In the genomic region with DNA sequence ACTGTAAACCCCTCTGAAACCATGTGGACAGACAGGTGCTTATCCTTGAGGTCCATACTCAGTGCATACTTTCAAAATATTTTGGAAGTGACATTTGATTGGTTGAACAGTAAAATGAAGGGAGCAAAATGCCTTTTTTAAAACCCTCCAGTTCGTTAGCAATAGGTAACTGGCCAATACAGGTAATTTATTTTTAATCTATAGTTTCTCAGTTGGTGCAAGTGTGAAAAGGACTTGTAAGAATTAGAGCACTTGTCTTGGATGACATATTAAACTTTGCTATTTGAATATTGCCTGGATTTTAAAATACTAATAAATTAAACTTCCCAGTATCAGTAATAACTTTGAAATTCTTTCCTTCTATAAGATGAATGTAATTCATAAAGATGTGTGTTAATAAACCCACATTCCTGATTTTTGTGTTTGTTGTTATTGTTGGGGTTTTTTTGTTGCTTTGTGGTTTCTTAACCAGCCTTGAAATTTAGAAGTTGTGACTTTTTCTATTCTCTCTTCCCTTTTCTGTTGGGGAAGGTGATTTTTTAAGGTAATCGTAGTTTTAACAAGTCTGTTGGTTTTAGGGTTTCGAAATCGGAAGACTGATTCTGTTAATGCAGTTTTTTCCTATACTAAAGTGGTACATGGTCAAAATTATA, we compare ENCODE assay signal across 1 cellular context.
TF ChIP-seq lines count a peak whose summit lies in the region.

No MANE protein-coding gene starts in this region.

TF ChIP-seq in GM12878, 131 proteins besides CTCF, POLR2A, EP300 and RAD21 (continued from another document and continues in another):
- TF ChIP-seq, protein P1, sequence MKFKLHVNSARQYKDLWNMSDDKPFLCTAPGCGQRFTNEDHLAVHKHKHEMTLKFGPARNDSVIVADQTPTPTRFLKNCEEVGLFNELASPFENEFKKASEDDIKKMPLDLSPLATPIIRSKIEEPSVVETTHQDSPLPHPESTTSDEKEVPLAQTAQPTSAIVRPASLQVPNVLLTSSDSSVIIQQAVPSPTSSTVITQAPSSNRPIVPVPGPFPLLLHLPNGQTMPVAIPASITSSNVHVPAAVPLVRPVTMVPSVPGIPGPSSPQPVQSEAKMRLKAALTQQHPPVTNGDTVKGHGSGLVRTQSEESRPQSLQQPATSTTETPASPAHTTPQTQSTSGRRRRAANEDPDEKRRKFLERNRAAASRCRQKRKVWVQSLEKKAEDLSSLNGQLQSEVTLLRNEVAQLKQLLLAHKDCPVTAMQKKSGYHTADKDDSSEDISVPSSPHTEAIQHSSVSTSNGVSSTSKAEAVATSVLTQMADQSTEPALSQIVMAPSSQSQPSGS (IDR thresholded peaks at IDR 0.05; ENCODE audit: low read length), result peak; percentile 78
- TF ChIP-seq CHD2 (IDR thresholded peaks at IDR 0.05; ENCODE audit: borderline replicate concordance, low read depth, low read length) (0 out of 2 replicates have a peak, but pooled peaks have one; percentile 33), GABPA (IDR thresholded peaks at IDR 0.05; ENCODE audit: low read depth) (no peak), SREBF2 (IDR thresholded peaks at IDR 0.05; ENCODE audit: low read length) (no peak), ZNF217 (IDR thresholded peaks at IDR 0.05) (peak; percentile 93; the same call in 1 of the 2 replicates), RELA (IDR thresholded peaks at IDR 0.05; ENCODE audit: borderline replicate concordance, partially characterized antibody) (peak; percentile 54), RBBP5 (conservative IDR thresholded peaks at IDR 0.05) (no peak), CREM (IDR thresholded peaks at IDR 0.05; ENCODE audit: low read depth) (no peak), MTA3 (IDR thresholded peaks at IDR 0.05; ENCODE audit: borderline replicate concordance, low read length) (peak; percentile 66; the same call in 1 of the 2 replicates), NR2F1 (conservative IDR thresholded peaks at IDR 0.05) (no peak), TBL1XR1 (IDR thresholded peaks at IDR 0.05; ENCODE audit: low read depth, low read length) (0 out of 2 replicates have a peak, but pooled peaks have one; percentile 52), ZNF622 (IDR thresholded peaks at IDR 0.05) (no peak), BCL11A (IDR thresholded peaks at IDR 0.05; ENCODE audit: low read depth, low read length) (peak; percentile 54; the same call in 1 of the 2 replicates), IKZF1 (conservative IDR thresholded peaks at IDR 0.05) (peak; percentile 61; the same call in 1 of the 2 replicates), IKZF2 (IDR thresholded peaks at IDR 0.05) (peak; percentile 94 to 95), CBFB (IDR thresholded peaks at IDR 0.05; ENCODE audit: low read depth) (peak; percentile 62; the same call in 1 of the 2 replicates), SMAD5 (IDR thresholded peaks at IDR 0.05; ENCODE audit: low read depth) (no peak), TCF3 (IDR thresholded peaks at IDR 0.05; ENCODE audit: borderline replicate concordance, insufficient read depth, low read depth, low read length) (no peak), ESRRA (IDR thresholded peaks at IDR 0.05; ENCODE audit: low read length) (no peak), BACH1 (IDR thresholded peaks at IDR 0.05; ENCODE audit: borderline replicate concordance) (peak; percentile 91; the same call in 1 of the 2 replicates), DPF2 (IDR thresholded peaks at IDR 0.05) (peak; percentile 95), ATF7 (IDR thresholded peaks at IDR 0.05; ENCODE audit: low read depth) (peak; percentile 82), CEBPB (IDR thresholded peaks at IDR 0.05; ENCODE audit: borderline replicate concordance in 1 of 2, low read depth in 2 of 2, low read length in 2 of 2) (no peak), HDAC2 (IDR thresholded peaks at IDR 0.05) (no peak), ZNF207 (IDR thresholded peaks at IDR 0.05; ENCODE audit: borderline replicate concordance) (no peak), NR2C1 (IDR thresholded peaks at IDR 0.05) (no peak), BHLHE40 (IDR thresholded peaks at IDR 0.05; ENCODE audit: borderline replicate concordance in 1 of 2, low read depth in 2 of 2, low read length in 1 of 2) (peak; percentile 49 to 66; a peak in 3 of 4 replicates), MTA2 (IDR thresholded peaks at IDR 0.05; ENCODE audit: low read depth) (peak; percentile 97), KDM1A (IDR thresholded peaks at IDR 0.05; ENCODE audit: borderline replicate concordance) (no peak), TARDBP (IDR thresholded peaks at IDR 0.05; ENCODE audit: borderline replicate concordance) (no peak), HDAC6 (IDR thresholded peaks at IDR 0.05; ENCODE audit: unreplicated experiment) (no peak), SMC3 (IDR thresholded peaks at IDR 0.05; ENCODE audit: borderline replicate concordance, low read length) (no peak), RUNX3 (IDR thresholded peaks at IDR 0.05; ENCODE audit: low read length) (peak; percentile 98), KLF5 (IDR thresholded peaks at IDR 0.05; ENCODE audit: partially characterized antibody) (no peak), POLR2AphosphoS2 (IDR thresholded peaks at IDR 0.05; ENCODE audit: low read depth, low read length) (no peak), ZNF384 (IDR thresholded peaks at IDR 0.05; ENCODE audit: borderline replicate concordance, low read depth, low read length) (peak; percentile 55; the same call in 1 of the 2 replicates), NBN (IDR thresholded peaks at IDR 0.05) (peak; percentile 95)
- TF ChIP-seq, protein P2, sequence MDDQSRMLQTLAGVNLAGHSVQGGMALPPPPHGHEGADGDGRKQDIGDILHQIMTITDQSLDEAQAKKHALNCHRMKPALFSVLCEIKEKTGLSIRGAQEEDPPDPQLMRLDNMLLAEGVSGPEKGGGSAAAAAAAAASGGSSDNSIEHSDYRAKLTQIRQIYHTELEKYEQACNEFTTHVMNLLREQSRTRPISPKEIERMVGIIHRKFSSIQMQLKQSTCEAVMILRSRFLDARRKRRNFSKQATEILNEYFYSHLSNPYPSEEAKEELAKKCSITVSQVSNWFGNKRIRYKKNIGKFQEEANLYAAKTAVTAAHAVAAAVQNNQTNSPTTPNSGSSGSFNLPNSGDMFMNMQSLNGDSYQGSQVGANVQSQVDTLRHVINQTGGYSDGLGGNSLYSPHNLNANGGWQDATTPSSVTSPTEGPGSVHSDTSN (IDR thresholded peaks at IDR 0.05; ENCODE audit: insufficient replicate concordance, low read depth, low read length), result no peak
- TF ChIP-seq, protein P3, sequence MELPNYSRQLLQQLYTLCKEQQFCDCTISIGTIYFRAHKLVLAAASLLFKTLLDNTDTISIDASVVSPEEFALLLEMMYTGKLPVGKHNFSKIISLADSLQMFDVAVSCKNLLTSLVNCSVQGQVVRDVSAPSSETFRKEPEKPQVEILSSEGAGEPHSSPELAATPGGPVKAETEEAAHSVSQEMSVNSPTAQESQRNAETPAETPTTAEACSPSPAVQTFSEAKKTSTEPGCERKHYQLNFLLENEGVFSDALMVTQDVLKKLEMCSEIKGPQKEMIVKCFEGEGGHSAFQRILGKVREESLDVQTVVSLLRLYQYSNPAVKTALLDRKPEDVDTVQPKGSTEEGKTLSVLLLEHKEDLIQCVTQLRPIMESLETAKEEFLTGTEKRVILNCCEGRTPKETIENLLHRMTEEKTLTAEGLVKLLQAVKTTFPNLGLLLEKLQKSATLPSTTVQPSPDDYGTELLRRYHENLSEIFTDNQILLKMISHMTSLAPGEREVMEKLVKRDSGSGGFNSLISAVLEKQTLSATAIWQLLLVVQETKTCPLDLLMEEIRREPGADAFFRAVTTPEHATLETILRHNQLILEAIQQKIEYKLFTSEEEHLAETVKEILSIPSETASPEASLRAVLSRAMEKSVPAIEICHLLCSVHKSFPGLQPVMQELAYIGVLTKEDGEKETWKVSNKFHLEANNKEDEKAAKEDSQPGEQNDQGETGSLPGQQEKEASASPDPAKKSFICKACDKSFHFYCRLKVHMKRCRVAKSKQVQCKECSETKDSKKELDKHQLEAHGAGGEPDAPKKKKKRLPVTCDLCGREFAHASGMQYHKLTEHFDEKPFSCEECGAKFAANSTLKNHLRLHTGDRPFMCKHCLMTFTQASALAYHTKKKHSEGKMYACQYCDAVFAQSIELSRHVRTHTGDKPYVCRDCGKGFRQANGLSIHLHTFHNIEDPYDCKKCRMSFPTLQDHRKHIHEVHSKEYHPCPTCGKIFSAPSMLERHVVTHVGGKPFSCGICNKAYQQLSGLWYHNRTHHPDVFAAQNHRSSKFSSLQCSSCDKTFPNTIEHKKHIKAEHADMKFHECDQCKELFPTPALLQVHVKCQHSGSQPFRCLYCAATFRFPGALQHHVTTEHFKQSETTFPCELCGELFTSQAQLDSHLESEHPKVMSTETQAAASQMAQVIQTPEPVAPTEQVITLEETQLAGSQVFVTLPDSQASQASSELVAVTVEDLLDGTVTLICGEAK (IDR thresholded peaks at IDR 0.05; ENCODE audit: borderline replicate concordance), result 0 out of 2 replicates have a peak, but pooled peaks have one; percentile 8
- TF ChIP-seq, protein P4, sequence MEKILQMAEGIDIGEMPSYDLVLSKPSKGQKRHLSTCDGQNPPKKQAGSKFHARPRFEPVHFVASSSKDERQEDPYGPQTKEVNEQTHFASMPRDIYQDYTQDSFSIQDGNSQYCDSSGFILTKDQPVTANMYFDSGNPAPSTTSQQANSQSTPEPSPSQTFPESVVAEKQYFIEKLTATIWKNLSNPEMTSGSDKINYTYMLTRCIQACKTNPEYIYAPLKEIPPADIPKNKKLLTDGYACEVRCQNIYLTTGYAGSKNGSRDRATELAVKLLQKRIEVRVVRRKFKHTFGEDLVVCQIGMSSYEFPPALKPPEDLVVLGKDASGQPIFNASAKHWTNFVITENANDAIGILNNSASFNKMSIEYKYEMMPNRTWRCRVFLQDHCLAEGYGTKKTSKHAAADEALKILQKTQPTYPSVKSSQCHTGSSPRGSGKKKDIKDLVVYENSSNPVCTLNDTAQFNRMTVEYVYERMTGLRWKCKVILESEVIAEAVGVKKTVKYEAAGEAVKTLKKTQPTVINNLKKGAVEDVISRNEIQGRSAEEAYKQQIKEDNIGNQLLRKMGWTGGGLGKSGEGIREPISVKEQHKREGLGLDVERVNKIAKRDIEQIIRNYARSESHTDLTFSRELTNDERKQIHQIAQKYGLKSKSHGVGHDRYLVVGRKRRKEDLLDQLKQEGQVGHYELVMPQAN (conservative IDR thresholded peaks at IDR 0.05), result no peak
- TF ChIP-seq, protein P5, sequence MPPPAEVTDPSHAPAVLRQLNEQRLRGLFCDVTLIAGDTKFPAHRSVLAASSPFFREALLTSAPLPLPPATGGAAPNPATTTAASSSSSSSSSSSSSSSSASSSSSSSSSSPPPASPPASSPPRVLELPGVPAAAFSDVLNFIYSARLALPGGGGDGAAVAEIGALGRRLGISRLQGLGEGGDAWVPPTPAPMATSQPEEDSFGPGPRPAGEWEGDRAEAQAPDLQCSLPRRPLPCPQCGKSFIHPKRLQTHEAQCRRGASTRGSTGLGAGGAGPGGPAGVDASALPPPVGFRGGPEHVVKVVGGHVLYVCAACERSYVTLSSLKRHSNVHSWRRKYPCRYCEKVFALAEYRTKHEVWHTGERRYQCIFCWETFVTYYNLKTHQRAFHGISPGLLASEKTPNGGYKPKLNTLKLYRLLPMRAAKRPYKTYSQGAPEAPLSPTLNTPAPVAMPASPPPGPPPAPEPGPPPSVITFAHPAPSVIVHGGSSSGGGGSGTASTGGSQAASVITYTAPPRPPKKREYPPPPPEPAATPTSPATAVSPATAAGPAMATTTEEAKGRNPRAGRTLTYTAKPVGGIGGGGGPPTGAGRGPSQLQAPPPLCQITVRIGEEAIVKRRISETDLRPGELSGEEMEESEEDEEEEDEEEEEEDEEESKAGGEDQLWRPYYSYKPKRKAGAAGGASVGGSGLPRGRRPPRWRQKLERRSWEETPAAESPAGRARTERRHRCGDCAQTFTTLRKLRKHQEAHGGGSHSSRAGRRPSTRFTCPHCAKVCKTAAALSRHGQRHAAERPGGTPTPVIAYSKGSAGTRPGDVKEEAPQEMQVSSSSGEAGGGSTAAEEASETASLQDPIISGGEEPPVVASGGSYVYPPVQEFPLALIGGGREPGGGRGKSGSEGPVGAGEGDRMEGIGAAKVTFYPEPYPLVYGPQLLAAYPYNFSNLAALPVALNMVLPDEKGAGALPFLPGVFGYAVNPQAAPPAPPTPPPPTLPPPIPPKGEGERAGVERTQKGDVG (CRISPR knock-in tag; IDR thresholded peaks at IDR 0.05), result no peak
- TF ChIP-seq, protein P6, sequence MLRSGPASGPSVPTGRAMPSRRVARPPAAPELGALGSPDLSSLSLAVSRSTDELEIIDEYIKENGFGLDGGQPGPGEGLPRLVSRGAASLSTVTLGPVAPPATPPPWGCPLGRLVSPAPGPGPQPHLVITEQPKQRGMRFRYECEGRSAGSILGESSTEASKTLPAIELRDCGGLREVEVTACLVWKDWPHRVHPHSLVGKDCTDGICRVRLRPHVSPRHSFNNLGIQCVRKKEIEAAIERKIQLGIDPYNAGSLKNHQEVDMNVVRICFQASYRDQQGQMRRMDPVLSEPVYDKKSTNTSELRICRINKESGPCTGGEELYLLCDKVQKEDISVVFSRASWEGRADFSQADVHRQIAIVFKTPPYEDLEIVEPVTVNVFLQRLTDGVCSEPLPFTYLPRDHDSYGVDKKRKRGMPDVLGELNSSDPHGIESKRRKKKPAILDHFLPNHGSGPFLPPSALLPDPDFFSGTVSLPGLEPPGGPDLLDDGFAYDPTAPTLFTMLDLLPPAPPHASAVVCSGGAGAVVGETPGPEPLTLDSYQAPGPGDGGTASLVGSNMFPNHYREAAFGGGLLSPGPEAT (IDR thresholded peaks at IDR 0.05; ENCODE audit: low read depth), result peak; percentile 97
- TF ChIP-seq, protein P7, sequence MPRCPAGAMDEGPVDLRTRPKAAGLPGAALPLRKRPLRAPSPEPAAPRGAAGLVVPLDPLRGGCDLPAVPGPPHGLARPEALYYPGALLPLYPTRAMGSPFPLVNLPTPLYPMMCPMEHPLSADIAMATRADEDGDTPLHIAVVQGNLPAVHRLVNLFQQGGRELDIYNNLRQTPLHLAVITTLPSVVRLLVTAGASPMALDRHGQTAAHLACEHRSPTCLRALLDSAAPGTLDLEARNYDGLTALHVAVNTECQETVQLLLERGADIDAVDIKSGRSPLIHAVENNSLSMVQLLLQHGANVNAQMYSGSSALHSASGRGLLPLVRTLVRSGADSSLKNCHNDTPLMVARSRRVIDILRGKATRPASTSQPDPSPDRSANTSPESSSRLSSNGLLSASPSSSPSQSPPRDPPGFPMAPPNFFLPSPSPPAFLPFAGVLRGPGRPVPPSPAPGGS (IDR thresholded peaks at IDR 0.05; ENCODE audit: borderline replicate concordance, insufficient read depth, low read depth, low read length, poor library complexity, severe bottlenecking), result no peak
- TF ChIP-seq, protein P8, sequence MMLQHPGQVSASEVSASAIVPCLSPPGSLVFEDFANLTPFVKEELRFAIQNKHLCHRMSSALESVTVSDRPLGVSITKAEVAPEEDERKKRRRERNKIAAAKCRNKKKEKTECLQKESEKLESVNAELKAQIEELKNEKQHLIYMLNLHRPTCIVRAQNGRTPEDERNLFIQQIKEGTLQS (IDR thresholded peaks at IDR 0.05; ENCODE audit: borderline replicate concordance, extremely low read depth, low read depth, low read length), result no peak
